Comparison of ENCODE assay signal across 1 cellular context in genomic region chr19:38837656-38838121, GRCh38.
TF ChIP-seq lines count a peak whose summit lies in the region.

No MANE protein-coding gene starts in this region.

TF ChIP-seq in HepG2, 621 proteins besides CTCF, POLR2A, EP300 and RAD21 (continued from another document):
- TF ChIP-seq, protein P1, sequence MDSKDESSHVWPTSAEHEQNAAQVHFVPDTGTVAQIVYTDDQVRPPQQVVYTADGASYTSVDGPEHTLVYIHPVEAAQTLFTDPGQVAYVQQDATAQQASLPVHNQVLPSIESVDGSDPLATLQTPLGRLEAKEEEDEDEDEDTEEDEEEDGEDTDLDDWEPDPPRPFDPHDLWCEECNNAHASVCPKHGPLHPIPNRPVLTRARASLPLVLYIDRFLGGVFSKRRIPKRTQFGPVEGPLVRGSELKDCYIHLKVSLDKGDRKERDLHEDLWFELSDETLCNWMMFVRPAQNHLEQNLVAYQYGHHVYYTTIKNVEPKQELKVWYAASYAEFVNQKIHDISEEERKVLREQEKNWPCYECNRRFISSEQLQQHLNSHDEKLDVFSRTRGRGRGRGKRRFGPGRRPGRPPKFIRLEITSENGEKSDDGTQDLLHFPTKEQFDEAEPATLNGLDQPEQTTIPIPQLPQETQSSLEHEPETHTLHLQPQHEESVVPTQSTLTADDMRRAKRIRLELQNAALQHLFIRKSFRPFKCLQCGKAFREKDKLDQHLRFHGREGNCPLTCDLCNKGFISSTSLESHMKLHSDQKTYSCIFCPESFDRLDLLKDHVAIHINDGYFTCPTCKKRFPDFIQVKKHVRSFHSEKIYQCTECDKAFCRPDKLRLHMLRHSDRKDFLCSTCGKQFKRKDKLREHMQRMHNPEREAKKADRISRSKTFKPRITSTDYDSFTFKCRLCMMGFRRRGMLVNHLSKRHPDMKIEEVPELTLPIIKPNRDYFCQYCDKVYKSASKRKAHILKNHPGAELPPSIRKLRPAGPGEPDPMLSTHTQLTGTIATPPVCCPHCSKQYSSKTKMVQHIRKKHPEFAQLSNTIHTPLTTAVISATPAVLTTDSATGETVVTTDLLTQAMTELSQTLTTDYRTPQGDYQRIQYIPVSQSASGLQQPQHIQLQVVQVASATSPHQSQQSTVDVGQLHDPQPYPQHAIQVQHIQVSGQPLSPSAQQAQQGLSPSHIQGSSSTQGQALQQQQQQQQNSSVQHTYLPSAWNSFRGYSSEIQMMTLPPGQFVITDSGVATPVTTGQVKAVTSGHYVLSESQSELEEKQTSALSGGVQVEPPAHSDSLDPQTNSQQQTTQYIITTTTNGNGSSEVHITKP (CRISPR knock-in tag; IDR thresholded peaks at IDR 0.05; ENCODE audit: low read depth), result 0 out of 2 replicates have a peak, but pooled peaks have one; percentile 13
- TF ChIP-seq SNAPC5 (CRISPR knock-in tag; IDR thresholded peaks at IDR 0.05; ENCODE audit: borderline replicate concordance) (no peak), HNF4A (CRISPR knock-in tag; IDR thresholded peaks at IDR 0.05) (0 out of 2 replicates have a peak, but pooled peaks have one; percentile 25), SNAPC4 (CRISPR knock-in tag; IDR thresholded peaks at IDR 0.05) (no peak), PHF5A (CRISPR knock-in tag; IDR thresholded peaks at IDR 0.05; ENCODE audit: low read depth, unreplicated experiment) (peak; percentile 29), PPARG (CRISPR knock-in tag; conservative IDR thresholded peaks at IDR 0.05) (peak; percentile 43; the same call in 1 of the 2 replicates)
